In genomic region chr5:80711938-80712337, GRCh38 we compare ENCODE assay signal across 8 cellular contexts. TPM values are rescaled to one million over a fixed set of nuclear protein-coding genes. Genes with fewer than 3 reads are reported as not detected.
DNase-seq lines count a peak whose midpoint lies in the region; ATAC-seq and FAIRE-seq lines count a peak whose summit lies in the region.

No MANE protein-coding gene starts in this region.

- H3K27ac Mint-ChIP-seq in activated CD8-positive, alpha-beta memory T cell treated with anti-CD3 and anti-CD28 coated beads, Interleukin-2, amount 10 ng/mL, durations not matched to agents 7 days and 5 days, result no peak overlapping the region

- CTCF ChIA-PET in activated CD8-positive, alpha-beta memory T cell treated with anti-CD3 and anti-CD28 coated beads, Interleukin-2, amount 10 ng/mL, durations not matched to agents 7 days and 5 days (lab: Charles Lee), result no interaction called here

- H3K36me3 Mint-ChIP-seq in activated CD8-positive, alpha-beta memory T cell treated with anti-CD3 and anti-CD28 coated beads, Interleukin-2, amount 10 ng/mL, durations not matched to agents 7 days and 5 days, result peaks cover 38% of the 10 kb centered on the region

- intact Hi-C loops in head of caudate nucleus (cut with DNase I), result no loop called here

- DNase-seq in AG08395 (ENCODE audit: low spot score), result peak; percentile 34
- DNase-seq in GM19239 (ENCODE audit: insufficient read length, low spot score), result no peak
- peak; percentile 26 for DNase-seq in RPMI7951 (ENCODE audit: low read depth)
- peak in 23 of 42 donors; percentile 8 to 60 (median 30) for DNase-seq in head of caudate nucleus
- no peak for DNase-seq in activated CD8-positive, alpha-beta memory T cell treated with anti-CD3 and anti-CD28 coated beads, Interleukin-2, amount 10 ng/mL, durations not matched to agents 7 days and 5 days

- peaks cover 27% of the 10 kb centered on the region for H3K4me1 Mint-ChIP-seq in activated CD8-positive, alpha-beta memory T cell treated with anti-CD3 and anti-CD28 coated beads, Interleukin-2, amount 10 ng/mL, durations not matched to agents 7 days and 5 days

- no peak for ATAC-seq in activated CD8-positive, alpha-beta memory T cell treated with anti-CD3 and anti-CD28 coated beads, Interleukin-2, amount 10 ng/mL, durations not matched to agents 7 days and 5 days
- no peak for ATAC-seq in GM18511 (IDR thresholded peaks at IDR 0.05; ENCODE audit: unreplicated experiment)
- no peak for ATAC-seq in GM21360 (IDR thresholded peaks at IDR 0.05; ENCODE audit: unreplicated experiment)
- no peak for ATAC-seq in HG02981 (IDR thresholded peaks at IDR 0.05; ENCODE audit: unreplicated experiment)

- H3K4me3 Mint-ChIP-seq in activated CD8-positive, alpha-beta memory T cell treated with anti-CD3 and anti-CD28 coated beads, Interleukin-2, amount 10 ng/mL, durations not matched to agents 7 days and 5 days, result no peak overlapping the region

- peak; percentile 42 for FAIRE-seq in GM19239 (lab: Jason Lieb, UNC)

- no peaks in the 10 kb centered on the region for H3K9me3 Mint-ChIP-seq in activated CD8-positive, alpha-beta memory T cell treated with anti-CD3 and anti-CD28 coated beads, Interleukin-2, amount 10 ng/mL, durations not matched to agents 7 days and 5 days (ENCODE audit: low read depth)

- no peaks in the 10 kb centered on the region for H3K27me3 Mint-ChIP-seq in activated CD8-positive, alpha-beta memory T cell treated with anti-CD3 and anti-CD28 coated beads, Interleukin-2, amount 10 ng/mL, durations not matched to agents 7 days and 5 days

RNA-seq across cellular contexts. Expression of gene DHFR, which starts 57.2 kb away (rescaled TPM):
- total RNA-seq in RPMI7951 (2014; rRNA removed; shearing (Covaris generic)), result 67.8 and 81.2 TPM in 2 replicates
- total RNA-seq in activated CD8-positive, alpha-beta memory T cell treated with anti-CD3 and anti-CD28 coated beads, Interleukin-2, amount 10 ng/mL, durations not matched to agents 7 days and 5 days, result 10 to 100 TPM; 72.0 to 76.9 TPM

RNA-seq across cellular contexts. Expression of gene MSH3, which starts 57.5 kb away (rescaled TPM):
- total RNA-seq in RPMI7951 (2014; rRNA removed; shearing (Covaris generic)), result 6.6 and 10.1 TPM in 2 replicates
- total RNA-seq in activated CD8-positive, alpha-beta memory T cell treated with anti-CD3 and anti-CD28 coated beads, Interleukin-2, amount 10 ng/mL, durations not matched to agents 7 days and 5 days, result 10 to 100 TPM; 22.3 to 26.3 TPM

Comparison
In these comparisons a context has a peak if more than half of its experiments do, and no peak if none do; other contexts are left out.
1. DNase-seq: peak in AG08395 (single experiment), RPMI7951 (single experiment) and head of caudate nucleus (23 of 42); none in GM19239 (single experiment) and activated CD8-positive, alpha-beta memory T cell treated with anti-CD3 and anti-CD28 coated beads, Interleukin-2, amount 10 ng/mL, durations not matched to agents 7 days and 5 days (single experiment).